8 cellular contexts compared by ENCODE assay signal in the genomic region with DNA sequence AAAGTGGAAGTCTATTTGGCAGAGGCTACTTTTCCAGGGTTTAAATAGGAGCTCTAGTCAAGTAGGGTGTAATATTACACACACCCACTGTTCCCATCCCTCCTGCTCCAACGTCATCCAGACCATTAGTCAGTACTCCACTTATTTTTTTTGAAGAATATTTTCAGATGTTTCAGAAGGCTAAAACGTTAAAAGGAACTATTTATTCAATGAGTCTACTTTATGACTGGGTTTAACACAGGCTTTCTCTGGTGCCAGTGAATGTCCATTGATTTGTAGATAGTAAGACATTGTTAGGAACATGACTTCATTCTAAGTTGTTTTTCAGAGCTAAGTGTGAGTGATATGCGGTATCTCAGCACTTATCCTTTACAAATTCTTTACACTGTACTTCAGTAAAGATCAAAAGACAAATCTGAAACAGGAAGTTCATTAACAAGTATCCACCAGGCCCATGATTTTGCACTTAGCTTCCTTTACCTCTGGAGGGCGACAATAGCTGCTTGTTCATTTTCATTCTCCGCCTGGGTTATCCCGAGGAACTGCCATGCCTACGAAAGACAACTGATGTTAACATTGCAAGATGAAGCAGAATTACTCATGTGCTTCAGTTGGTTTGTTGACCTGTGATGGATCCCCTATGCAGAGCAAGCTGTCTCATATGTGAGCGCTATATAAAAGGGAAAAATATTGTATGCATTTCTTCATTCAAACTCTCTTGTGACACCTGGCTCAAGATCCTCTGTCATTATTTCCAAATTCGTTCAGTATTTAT.
DNase-seq lines count a peak whose midpoint lies in the region; ATAC-seq and TF ChIP-seq lines count a peak whose summit lies in the region.

No MANE protein-coding gene starts in this region.

- no peaks in the 10 kb centered on the region for H3K9me3 Mint-ChIP-seq in activated CD8-positive, alpha-beta memory T cell treated with anti-CD3 and anti-CD28 coated beads, Interleukin-2, amount 10 ng/mL, durations not matched to agents 7 days and 5 days (ENCODE audit: low read depth)

- no peak overlapping the region for H3K27ac Mint-ChIP-seq in activated CD8-positive, alpha-beta memory T cell treated with anti-CD3 and anti-CD28 coated beads, Interleukin-2, amount 10 ng/mL, durations not matched to agents 7 days and 5 days

- no peak overlapping the region for H3K4me3 Mint-ChIP-seq in activated CD8-positive, alpha-beta memory T cell treated with anti-CD3 and anti-CD28 coated beads, Interleukin-2, amount 10 ng/mL, durations not matched to agents 7 days and 5 days

- no peaks in the 10 kb centered on the region for H3K36me3 ChIP-seq in thyroid gland

- TF ChIP-seq CTCF in thyroid gland (IDR thresholded peaks at IDR 0.05), result peak in 4 of 6 experiments; percentile 17 to 46 (median 46)

- no peaks in the 10 kb centered on the region for H3K4me1 ChIP-seq in thyroid gland

- H3K36me3 Mint-ChIP-seq in activated CD8-positive, alpha-beta memory T cell treated with anti-CD3 and anti-CD28 coated beads, Interleukin-2, amount 10 ng/mL, durations not matched to agents 7 days and 5 days, result no peaks in the 10 kb centered on the region

- intact Hi-C loops in thyroid gland (cut with DNase I), result no loop called here

- H3K27me3 ChIP-seq in thyroid gland, result no peaks in the 10 kb centered on the region

- no peak overlapping the region for H3K27ac ChIP-seq in thyroid gland

- no peak overlapping the region for H3K4me3 ChIP-seq in thyroid gland (replicated peaks in 1 of 3)

- CTCF ChIA-PET in activated CD8-positive, alpha-beta memory T cell treated with anti-CD3 and anti-CD28 coated beads, Interleukin-2, amount 10 ng/mL, durations not matched to agents 7 days and 5 days (lab: Charles Lee), result interaction anchor here (0.7 to 1.6 kb wide), 5 partner anchors 9 to 29 kb away, joined by 3 to 6 read pairs (median 3); no protein-coding TSS in a partner anchor

- peak; percentile 48 for DNase-seq in activated CD8-positive, alpha-beta memory T cell treated with anti-CD3 and anti-CD28 coated beads, Interleukin-2, amount 10 ng/mL, durations not matched to agents 7 days and 5 days
- no peak for DNase-seq in activated CD8-positive, alpha-beta memory T cell treated with anti-CD3 and anti-CD28 coated beads for 24 hours
- DNase-seq in HuH-7 (ENCODE audit: low spot score) (peak; percentile 44), NOMO-1 treated with dmso at 0.1 percent for 144 hours (lab: John Stamatoyannopoulos, UW; ENCODE audit: unreplicated experiment) (peak; percentile 82), T47D (ENCODE audit: low read depth in 1 of 2, low spot score in 1 of 2) (peak; percentile 81 to 93), kidney tubule cell (ENCODE audit: low spot score) (peak; percentile 85), thyroid gland (peak in 1 of 2 donors; percentile 12)

- peak; percentile 58 for ATAC-seq in activated CD8-positive, alpha-beta memory T cell treated with anti-CD3 and anti-CD28 coated beads, Interleukin-2, amount 10 ng/mL, durations not matched to agents 7 days and 5 days
- ATAC-seq in GM21737 (IDR thresholded peaks at IDR 0.05; ENCODE audit: unreplicated experiment), result peak; percentile 90

- peaks cover 4% of the 10 kb centered on the region for H3K4me1 Mint-ChIP-seq in activated CD8-positive, alpha-beta memory T cell treated with anti-CD3 and anti-CD28 coated beads, Interleukin-2, amount 10 ng/mL, durations not matched to agents 7 days and 5 days

- 21 to 29% methylated on average over 9 of the region's 9 CpGs for WGBS in thyroid gland, 2 donors

- in situ Hi-C loops in T47D (cut with HindIII; ENCODE audit: low pct_unique_long_range_greater_than_20kb, low sequenced_read_pairs), result no loop called here

- H3K27me3 Mint-ChIP-seq in activated CD8-positive, alpha-beta memory T cell treated with anti-CD3 and anti-CD28 coated beads, Interleukin-2, amount 10 ng/mL, durations not matched to agents 7 days and 5 days, result no peaks in the 10 kb centered on the region

- no peak for TF ChIP-seq POLR2A in thyroid gland (IDR thresholded peaks at IDR 0.05)

- H3K9me3 ChIP-seq in thyroid gland, result no peaks in the 10 kb centered on the region
